18 cellular contexts compared by ENCODE assay signal in genomic region chr7:82567356-82567755, GRCh38.
A peak's percentile ranks its signal among the peaks of the same experiment; 100 is the strongest.
DNase-seq lines count a peak whose midpoint lies in the region; ATAC-seq and TF ChIP-seq lines count a peak whose summit lies in the region.
"Had no signal": no experiment of that assay in that cellular context is flagged by ENCODE, and none has a peak within 500 bp of the region (broad histone marks: within the 10 kb centered on the region; RNA-seq: fewer than 3 reads in every experiment).

No MANE protein-coding gene starts in this region.

- CTCF ChIA-PET in PC-9 (lab: Charles Lee) = interaction anchor here (0.6 kb wide), 1 partner anchor 175 kb away, joined by 3 read pairs; no protein-coding TSS in a partner anchor
- CTCF ChIA-PET in Calu3 (lab: Charles Lee) = no interaction called here

- DNase-seq in BE2C (no peak), PC-9 (no peak), osteoblast (ENCODE audit: insufficient read length, low spot score, missing footprints) (no peak), Calu3 (no peak)
- DNase-seq: CD4-positive, alpha-beta memory T cell; HCEC 1CT; NCI-H1048; NCI-H1436; NCI-H1930; NCI-H2171 treated with DMSO at 0.1 percent for 48 hours; NK-92 treated with Interleukin-12 subunit alpha and Interleukin-12 subunit beta, amount 100 ng/mL, for 24 hours; SHP77 treated with DMSO at 0.1 percent for 48 hours; T-helper 1 cell had no signal

- no peak overlapping the region for H3K4me3 Mint-ChIP-seq in Calu3 (ENCODE audit: low read depth, unreplicated experiment)
- H3K4me3 Mint-ChIP-seq: CD4-positive, alpha-beta memory T cell; GM23338 had no signal

- H4K20me1 ChIP-seq in PC-9 (ENCODE audit: insufficient read depth) (no peaks in the 10 kb centered on the region), osteoblast (ENCODE audit: insufficient read depth, low read length) (no peaks in the 10 kb centered on the region)
- H4K20me1 ChIP-seq: BLaER1 had no signal

- H3K4me3 ChIP-seq in BE2C (ENCODE audit: low read depth, low read length) (peak overlapping the region; percentile 5), PC-9 (no peak overlapping the region), osteoblast (ENCODE audit: insufficient read depth, low read length) (no peak overlapping the region)
- H3K4me3 ChIP-seq: BLaER1, GM23338 had no signal

- intact Hi-C loops in PC-9 (cut with micrococcal nuclease; ENCODE audit: unreplicated experiment) = no loop called here
- intact Hi-C loops in Calu3 (cut with micrococcal nuclease; ENCODE audit: unreplicated experiment) = no loop called here

- no peaks in the 10 kb centered on the region for H3K36me3 Mint-ChIP-seq in Calu3 (ENCODE audit: insufficient read depth, unreplicated experiment)
- H3K36me3 Mint-ChIP-seq: CD4-positive, alpha-beta memory T cell had no signal

- H3K9me3 ChIP-seq in BE2C = no peaks in the 10 kb centered on the region
- no peaks in the 10 kb centered on the region for H3K9me3 ChIP-seq in PC-9 (ENCODE audit: insufficient read depth, low read depth)
- no peaks in the 10 kb centered on the region for H3K9me3 ChIP-seq in osteoblast (ENCODE audit: low read depth, low read length)
- H3K9me3 ChIP-seq: BLaER1 had no signal

- no peak overlapping the region for H3K27ac Mint-ChIP-seq in Calu3 (ENCODE audit: unreplicated experiment)
- H3K27ac Mint-ChIP-seq: CD4-positive, alpha-beta memory T cell; GM23338 had no signal

- peak; percentile 30 for ATAC-seq in GM18868 (IDR thresholded peaks at IDR 0.05; ENCODE audit: unreplicated experiment)
- ATAC-seq in HG02588 (IDR thresholded peaks at IDR 0.05; ENCODE audit: unreplicated experiment) = no peak
- ATAC-seq in GM19395 (IDR thresholded peaks at IDR 0.05; ENCODE audit: unreplicated experiment) = no peak
- ATAC-seq: GM23338 had no signal

- BruUV-seq in PC-9 (replicated peaks; lab: Mats Ljungman, UMichigan) (no TSS peak), Calu3 (replicated peaks; lab: Mats Ljungman, UMichigan) (no TSS peak)

- no peaks in the 10 kb centered on the region for H3K79me2 ChIP-seq in PC-9 (ENCODE audit: low read depth)
- H3K79me2 ChIP-seq in osteoblast (ENCODE audit: insufficient read depth, low read length) = no peaks in the 10 kb centered on the region

- H3K27ac ChIP-seq in PC-9 = no peak overlapping the region
- H3K27ac ChIP-seq in osteoblast (ENCODE audit: low read depth, low read length) = peak overlapping the region; percentile 13
- H3K27ac ChIP-seq: BLaER1 had no signal

- peaks cover 17% of the 10 kb centered on the region for H3K4me1 ChIP-seq in BE2C
- 0 out of 2 replicates have a peak, but pooled peaks cover 8% of the 10 kb centered on the region for H3K4me1 ChIP-seq in PC-9 (replicated peaks; ENCODE audit: insufficient read depth)
- peaks cover 32% of the 10 kb centered on the region for H3K4me1 ChIP-seq in osteoblast (ENCODE audit: insufficient read depth, low read length)
- H3K4me1 ChIP-seq: BLaER1 had no signal

- no peaks in the 10 kb centered on the region for H3K36me3 ChIP-seq in BE2C
- no peaks in the 10 kb centered on the region for H3K36me3 ChIP-seq in PC-9 (ENCODE audit: low read depth)
- no peaks in the 10 kb centered on the region for H3K36me3 ChIP-seq in osteoblast (ENCODE audit: insufficient read depth, low read length)
- H3K36me3 ChIP-seq: BLaER1 had no signal

- H2AFZ ChIP-seq in PC-9 (peak overlapping the region; percentile 35; the same call in 1 of the 2 replicates), osteoblast (ENCODE audit: low read length) (peak overlapping the region; percentile 60)
- H2AFZ ChIP-seq: GM23338 had no signal

- POLR2A ChIA-PET in PC-9 (lab: Charles Lee; ENCODE audit: unreplicated experiment) = no interaction called here

- no peaks in the 10 kb centered on the region for H3K9me2 ChIP-seq in PC-9 (ENCODE audit: insufficient read depth)

- no peaks in the 10 kb centered on the region for H3K9me3 Mint-ChIP-seq in Calu3 (ENCODE audit: low read depth, unreplicated experiment)
- H3K9me3 Mint-ChIP-seq: GM23338 had no signal

- TF ChIP-seq CTCF in BE2C (IDR thresholded peaks at IDR 0.05; ENCODE audit: low read depth, low read length) (no peak), PC-9 (conservative IDR thresholded peaks at IDR 0.05) (no peak), osteoblast (IDR thresholded peaks at IDR 0.05; ENCODE audit: extremely low read depth, low read depth, low read length) (no peak), Calu3 (IDR thresholded peaks at IDR 0.05; ENCODE audit: unreplicated experiment) (no peak)

- H3K4me2 ChIP-seq in PC-9 (no peak overlapping the region), osteoblast (ENCODE audit: insufficient read depth, low read length) (no peak overlapping the region)
- H3K4me2 ChIP-seq: BLaER1, GM23338 had no signal

- no peaks in the 10 kb centered on the region for H3K27me3 ChIP-seq in BE2C
- no peaks in the 10 kb centered on the region for H3K27me3 ChIP-seq in PC-9 (ENCODE audit: insufficient read depth, low read depth)
- no peaks in the 10 kb centered on the region for H3K27me3 ChIP-seq in osteoblast (ENCODE audit: insufficient read depth, low read length)
- H3K27me3 ChIP-seq: BLaER1 had no signal

- peaks cover 9% of the 10 kb centered on the region for H3K4me1 Mint-ChIP-seq in Calu3 (ENCODE audit: low read depth, unreplicated experiment)

- no peaks in the 10 kb centered on the region for H3K27me3 Mint-ChIP-seq in Calu3 (ENCODE audit: unreplicated experiment)
- H3K27me3 Mint-ChIP-seq: CD4-positive, alpha-beta memory T cell had no signal

- H3F3A ChIP-seq in PC-9 (ENCODE audit: insufficient read depth, low read depth) = 0 out of 2 replicates have a peak, but pooled peaks cover 4% of the 10 kb centered on the region
